ENCODE assay signal across 29 cellular contexts in the genomic region with DNA sequence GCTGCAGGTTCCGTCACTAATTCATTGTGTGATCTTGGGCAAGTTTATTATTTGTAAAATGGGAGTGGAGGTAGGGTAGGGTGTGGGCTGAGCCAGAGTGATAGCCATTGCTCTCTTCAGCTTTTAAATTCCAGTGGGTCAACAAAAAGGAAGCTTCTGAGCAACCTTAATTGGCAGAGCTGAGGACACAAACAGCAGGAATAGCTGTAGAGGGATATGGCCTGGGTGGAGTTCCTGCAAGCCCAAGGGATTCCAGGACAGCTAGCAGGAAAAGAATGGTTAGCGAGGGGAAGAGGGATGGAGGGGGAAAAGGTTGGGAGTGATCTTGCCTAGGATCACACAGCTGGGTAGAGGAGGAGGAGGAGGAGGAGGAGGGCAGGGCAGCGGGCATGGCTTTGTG. TPM values are rescaled to one million over a fixed set of nuclear protein-coding genes. Genes with fewer than 3 reads are reported as not detected.
"Had no signal": no experiment of that assay in that cellular context is flagged by ENCODE, and none has a peak within 500 bp of the region (broad histone marks: within the 10 kb centered on the region; RNA-seq: fewer than 3 reads in every experiment).

No MANE protein-coding gene starts in this region.

- H3K4me1 ChIP-seq: body of pancreas, upper lobe of right lung had no signal

- FAIRE-seq: TTC549 had no signal

- ATAC-seq: activated CD8-positive, alpha-beta memory T cell treated with anti-CD3 and anti-CD28 coated beads, Interleukin-2, amount 10 ng/mL, durations not matched to agents 7 days and 5 days; activated T-helper 17 cell treated with anti-CD3 and anti-CD28 coated beads, Interleukin-2, amount 50 U/mL, for 72 hours; body of pancreas; effector memory CD8-positive, alpha-beta T cell; foreskin keratinocyte; upper lobe of right lung had no signal

- DNase-seq: activated B cell treated with CpG ODN at 0.5 μM for 24 hours; activated CD4-positive, alpha-beta memory T cell treated with anti-CD3 and anti-CD28 coated beads, Interleukin-2, amount 10 ng/mL, durations not matched to agents 7 days and 5 days; activated CD4-positive, alpha-beta T cell treated with anti-CD3 and anti-CD28 coated beads for 48 hours; activated CD8-positive, alpha-beta memory T cell treated with anti-CD3 and anti-CD28 coated beads, Interleukin-2, amount 10 ng/mL, durations not matched to agents 7 days and 5 days; activated naive CD4-positive, alpha-beta T cell; activated naive CD8-positive, alpha-beta T cell treated with anti-CD3 and anti-CD28 coated beads for 36 hours; amygdala; body of pancreas; effector memory CD8-positive, alpha-beta T cell; foreskin keratinocyte; glutamatergic neuron; hypothalamus; midbrain; nephron progenitor cell; nucleus accumbens; posterior cingulate gyrus; retina; stimulated activated CD4-positive, alpha-beta T cell treated with anti-CD3 and anti-CD28 coated beads, Interleukin-12 subunit alpha, Interleukin-12 subunit beta, amount 100 ng/mL, for 4 hours; stimulated activated CD4-positive, alpha-beta T cell treated with anti-CD3 and anti-CD28 coated beads, Interleukin-1b, Interleukin-23, amount 100 ng/mL, for 48 hours; stimulated activated CD8-positive, alpha-beta memory T cell treated with anti-CD3 and anti-CD28 coated beads, Interleukin-4, amount 100 ng/mL, for 48 hours; stimulated activated naive CD4-positive, alpha-beta T cell; upper lobe of right lung had no signal

- H3K4me3 ChIP-seq: body of pancreas, lung, upper lobe of right lung had no signal

- H3K9me3 ChIP-seq: body of pancreas, upper lobe of right lung had no signal

- H3K36me3 ChIP-seq: upper lobe of right lung had no signal

- H3K27me3 ChIP-seq: body of pancreas, foreskin keratinocyte, upper lobe of right lung had no signal

- H3K27ac ChIP-seq: body of pancreas, foreskin keratinocyte, upper lobe of right lung had no signal

RNA-seq across cellular contexts. Expression of a gene that starts 11.4 kb away (rescaled TPM):
- total RNA-seq: activated B cell treated with CpG ODN at 0.5 μM for 24 hours; activated CD4-positive, alpha-beta memory T cell treated with anti-CD3 and anti-CD28 coated beads, Interleukin-2, amount 10 ng/mL, durations not matched to agents 7 days and 5 days; activated CD8-positive, alpha-beta memory T cell treated with anti-CD3 and anti-CD28 coated beads, Interleukin-2, amount 10 ng/mL, durations not matched to agents 7 days and 5 days; activated naive CD8-positive, alpha-beta T cell treated with anti-CD3 and anti-CD28 coated beads for 36 hours; activated T-helper 17 cell treated with anti-CD3 and anti-CD28 coated beads, Interleukin-2, amount 50 U/mL, for 72 hours; body of pancreas; cardiac septum; dermis microvascular lymphatic vessel endothelial cell; left lobe of liver; myocyte had no signal
